In the genomic region with DNA sequence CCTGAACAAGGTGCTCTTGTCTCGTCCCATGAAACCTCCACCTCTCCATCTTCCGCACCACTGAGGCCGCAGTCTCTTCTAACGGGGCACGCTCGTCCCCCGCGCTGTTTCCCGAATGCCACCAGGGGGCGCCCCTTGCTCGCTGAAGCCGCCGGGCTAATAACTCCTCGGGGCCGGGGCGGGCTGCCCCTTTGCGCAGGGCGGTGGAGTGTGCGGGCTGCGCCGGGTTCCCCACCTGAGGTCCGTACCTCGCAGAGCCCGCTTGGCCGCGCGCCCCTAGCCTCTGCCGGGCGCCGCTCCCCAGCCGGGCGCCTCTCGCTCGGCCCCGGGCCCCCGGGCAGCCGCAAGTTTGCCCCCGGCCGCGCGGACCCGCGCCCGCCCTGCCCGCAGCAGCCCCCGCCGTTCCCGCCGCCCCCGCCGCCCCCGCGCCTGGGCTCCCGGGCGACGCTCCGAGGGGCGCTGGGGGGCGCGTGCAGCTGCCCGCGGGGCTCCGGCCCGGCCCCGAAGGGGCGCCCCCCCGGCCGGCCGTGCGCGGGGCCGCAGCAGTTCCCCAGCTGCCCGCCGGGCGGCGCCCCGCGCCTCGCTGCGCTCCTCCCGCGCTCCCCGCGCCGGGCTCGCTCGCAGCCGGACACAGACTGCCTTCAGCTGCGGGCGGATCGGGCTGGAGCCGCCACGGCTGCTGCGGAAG, we compare ENCODE assay signal across 8 cellular contexts. TPM values are rescaled to one million over a fixed set of nuclear protein-coding genes. Genes with fewer than 3 reads are reported as not detected.
DNase-seq lines count a peak whose midpoint lies in the region; ATAC-seq lines count a peak whose summit lies in the region.

A gene with protein sequence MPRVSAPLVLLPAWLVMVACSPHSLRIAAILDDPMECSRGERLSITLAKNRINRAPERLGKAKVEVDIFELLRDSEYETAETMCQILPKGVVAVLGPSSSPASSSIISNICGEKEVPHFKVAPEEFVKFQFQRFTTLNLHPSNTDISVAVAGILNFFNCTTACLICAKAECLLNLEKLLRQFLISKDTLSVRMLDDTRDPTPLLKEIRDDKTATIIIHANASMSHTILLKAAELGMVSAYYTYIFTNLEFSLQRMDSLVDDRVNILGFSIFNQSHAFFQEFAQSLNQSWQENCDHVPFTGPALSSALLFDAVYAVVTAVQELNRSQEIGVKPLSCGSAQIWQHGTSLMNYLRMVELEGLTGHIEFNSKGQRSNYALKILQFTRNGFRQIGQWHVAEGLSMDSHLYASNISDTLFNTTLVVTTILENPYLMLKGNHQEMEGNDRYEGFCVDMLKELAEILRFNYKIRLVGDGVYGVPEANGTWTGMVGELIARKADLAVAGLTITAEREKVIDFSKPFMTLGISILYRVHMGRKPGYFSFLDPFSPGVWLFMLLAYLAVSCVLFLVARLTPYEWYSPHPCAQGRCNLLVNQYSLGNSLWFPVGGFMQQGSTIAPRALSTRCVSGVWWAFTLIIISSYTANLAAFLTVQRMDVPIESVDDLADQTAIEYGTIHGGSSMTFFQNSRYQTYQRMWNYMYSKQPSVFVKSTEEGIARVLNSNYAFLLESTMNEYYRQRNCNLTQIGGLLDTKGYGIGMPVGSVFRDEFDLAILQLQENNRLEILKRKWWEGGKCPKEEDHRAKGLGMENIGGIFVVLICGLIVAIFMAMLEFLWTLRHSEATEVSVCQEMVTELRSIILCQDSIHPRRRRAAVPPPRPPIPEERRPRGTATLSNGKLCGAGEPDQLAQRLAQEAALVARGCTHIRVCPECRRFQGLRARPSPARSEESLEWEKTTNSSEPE (plus strand): TSS at position 633 of the 688 bp plus-strand sequence. CDS start 148,571 bp downstream, outside the sequence.

- H3K27me3 Mint-ChIP-seq in activated CD8-positive, alpha-beta T cell treated with anti-CD3 and anti-CD28 coated beads, Interleukin-2, amount 10 ng/mL, durations not matched to agents 7 days and 5 days (ENCODE audit: low read depth) = peaks cover 51% of the 10 kb centered on the region

- H3K27ac Mint-ChIP-seq in activated CD8-positive, alpha-beta T cell treated with anti-CD3 and anti-CD28 coated beads, Interleukin-2, amount 10 ng/mL, durations not matched to agents 7 days and 5 days = no peak within 1 kb of the TSS

- peak within 1 kb of the TSS in 1 of 2 experiments; percentile 54 for H2BK12ac ChIP-seq in mesenchymal stem cell (ENCODE audit: low read length in 2 of 2)

- DNase-seq in NCI-H774 (lab: John Stamatoyannopoulos, UW) = peak; percentile 82
- DNase-seq in activated CD8-positive, alpha-beta T cell treated with anti-CD3 and anti-CD28 coated beads, Interleukin-2, amount 10 ng/mL, durations not matched to agents 7 days and 5 days = peak; percentile 82
- peak; percentile 12 to 39 (median 17) for DNase-seq in effector memory CD4-positive, alpha-beta T cell
- peak; percentile 74 for DNase-seq in mesenchymal stem cell
- DNase-seq in stimulated activated CD8-positive, alpha-beta memory T cell treated with anti-CD3 and anti-CD28 coated beads, Interleukin-15, amount 100 ng/mL, for 1 hour (ENCODE audit: low read depth) = peak; percentile 57

- no peak within 1 kb of the TSS for H3K23ac ChIP-seq in mesenchymal stem cell (ENCODE audit: low read length in 2 of 2)

- H3K79me1 ChIP-seq in mesenchymal stem cell (replicated peaks; ENCODE audit: low read length, poor library complexity, severe bottlenecking) = no peaks in the 10 kb centered on the region

- under 1% methylated on average over 53 of the region's 94 CpGs for WGBS in mesenchymal stem cell

- peak within 1 kb of the TSS in 1 of 2 experiments; percentile 65 for H3K18ac ChIP-seq in mesenchymal stem cell (ENCODE audit: low read depth in 1 of 2, low read length in 2 of 2)

- peaks cover 2% of the 10 kb centered on the region for H3K4me1 Mint-ChIP-seq in activated CD8-positive, alpha-beta T cell treated with anti-CD3 and anti-CD28 coated beads, Interleukin-2, amount 10 ng/mL, durations not matched to agents 7 days and 5 days (ENCODE audit: low read depth)

- no peaks in the 10 kb centered on the region for H3K9me3 Mint-ChIP-seq in activated CD8-positive, alpha-beta T cell treated with anti-CD3 and anti-CD28 coated beads, Interleukin-2, amount 10 ng/mL, durations not matched to agents 7 days and 5 days (ENCODE audit: insufficient read depth)

- peaks cover 30 to 43% (median 36%) of the 10 kb centered on the region in 11 experiments for H3K27me3 ChIP-seq in BLaER1 treated with 17β-estradiol and CSF1 and Interleukin-3, amounts not matched to agents 10 nM and 100 nM
- peaks cover 14% of the 10 kb centered on the region for H3K27me3 ChIP-seq in effector memory CD4-positive, alpha-beta T cell (replicated peaks; ENCODE audit: control insufficient read depth, insufficient read depth, low read length, poor library complexity, severe bottlenecking)
- H3K27me3 ChIP-seq in mesenchymal stem cell (ENCODE audit: control insufficient read depth in 1 of 2, insufficient read depth in 1 of 2, low read length in 2 of 2) = peaks cover 20 to 63% of the 10 kb centered on the region in 2 experiments

- CTCF ChIA-PET in activated CD8-positive, alpha-beta T cell treated with anti-CD3 and anti-CD28 coated beads, Interleukin-2, amount 10 ng/mL, durations not matched to agents 7 days and 5 days (lab: Charles Lee) = interaction anchor here (0.7 to 2.1 kb wide), 11 partner anchors 9 to 683 kb away, joined by 3 to 19 read pairs (median 3); no protein-coding TSS in a partner anchor

- H4K91ac ChIP-seq in mesenchymal stem cell (ENCODE audit: low read length) = peak within 1 kb of the TSS; percentile 18

- H2AK5ac ChIP-seq in mesenchymal stem cell (ENCODE audit: low read length, severe bottlenecking) = no peak within 1 kb of the TSS

- ATAC-seq in GM19328 (IDR thresholded peaks at IDR 0.05; ENCODE audit: unreplicated experiment) (peak; percentile 84), HG03469 (IDR thresholded peaks at IDR 0.05; ENCODE audit: unreplicated experiment) (peak; percentile 57)
- ATAC-seq in activated CD8-positive, alpha-beta T cell treated with anti-CD3 and anti-CD28 coated beads, Interleukin-2, amount 10 ng/mL, durations not matched to agents 7 days and 5 days = peak; percentile 95

- peak within 1 kb of the TSS; percentile 19 for H4K8ac ChIP-seq in mesenchymal stem cell (ENCODE audit: low read length)

- POLR2A ChIA-PET in activated CD8-positive, alpha-beta T cell treated with anti-CD3 and anti-CD28 coated beads, Interleukin-2, amount 10 ng/mL, durations not matched to agents 7 days and 5 days (lab: Charles Lee) = no interaction called here

- peaks cover 0 to 33% (median 0%) of the 10 kb centered on the region in 11 experiments; a peak in 7 of 22 replicates for H4K20me1 ChIP-seq in BLaER1 treated with 17β-estradiol and CSF1 and Interleukin-3, amounts not matched to agents 10 nM and 100 nM

- peak within 1 kb of the TSS; percentile 78 for H2BK15ac ChIP-seq in mesenchymal stem cell (ENCODE audit: low read depth, poor library complexity, severe bottlenecking)

- H3K36me3 ChIP-seq in BLaER1 treated with 17β-estradiol and CSF1 and Interleukin-3, amounts not matched to agents 10 nM and 100 nM = no peaks in the 10 kb centered on the region
- H3K36me3 ChIP-seq in effector memory CD4-positive, alpha-beta T cell (ENCODE audit: control insufficient read depth, insufficient read depth, low read length) = no peaks in the 10 kb centered on the region
- H3K36me3 ChIP-seq in mesenchymal stem cell (ENCODE audit: control insufficient read depth in 1 of 2, insufficient read depth in 2 of 2, low read depth in 1 of 2, low read length in 2 of 2) = no peaks in the 10 kb centered on the region

- H3K4me3 ChIP-seq in BLaER1 treated with 17β-estradiol and CSF1 and Interleukin-3, amounts not matched to agents 10 nM and 100 nM = peak within 1 kb of the TSS; percentile 48 to 68 (median 58)
- no peak within 1 kb of the TSS for H3K4me3 ChIP-seq in effector memory CD4-positive, alpha-beta T cell (ENCODE audit: insufficient read depth, low read depth, low read length, poor library complexity, severe bottlenecking)
- peak within 1 kb of the TSS; percentile 56 for H3K4me3 ChIP-seq in mesenchymal stem cell (ENCODE audit: insufficient read depth in 1 of 2, low read depth in 1 of 2, low read length in 2 of 2)

- H2AFZ ChIP-seq in mesenchymal stem cell (ENCODE audit: low read depth, low read length) = no peak within 1 kb of the TSS

- no peak within 1 kb of the TSS for H2BK5ac ChIP-seq in mesenchymal stem cell (ENCODE audit: low read depth, low read length, poor library complexity, severe bottlenecking)

- peak within 1 kb of the TSS in 8 of 11 experiments; percentile 34 to 70 (median 56); a peak in 13 of 22 replicates for H3K9ac ChIP-seq in BLaER1 treated with 17β-estradiol and CSF1 and Interleukin-3, amounts not matched to agents 10 nM and 100 nM
- no peak within 1 kb of the TSS for H3K9ac ChIP-seq in mesenchymal stem cell (ENCODE audit: low read length)

- H3K14ac ChIP-seq in mesenchymal stem cell (ENCODE audit: low read length in 2 of 2) = peak within 1 kb of the TSS in 1 of 2 experiments; percentile 57

- no peak within 1 kb of the TSS for H3K4me3 Mint-ChIP-seq in activated CD8-positive, alpha-beta T cell treated with anti-CD3 and anti-CD28 coated beads, Interleukin-2, amount 10 ng/mL, durations not matched to agents 7 days and 5 days

- H3K27ac ChIP-seq in BLaER1 treated with 17β-estradiol and CSF1 and Interleukin-3, amounts not matched to agents 10 nM and 100 nM = no peak within 1 kb of the TSS
- H3K27ac ChIP-seq in effector memory CD4-positive, alpha-beta T cell (ENCODE audit: insufficient read depth, low read length, poor library complexity, severe bottlenecking) = no peak within 1 kb of the TSS
- H3K27ac ChIP-seq in mesenchymal stem cell (ENCODE audit: low read length, poor library complexity, severe bottlenecking) = no peak within 1 kb of the TSS

- peak within 1 kb of the TSS; percentile 23 for H2BK120ac ChIP-seq in mesenchymal stem cell (ENCODE audit: low read depth, low read length)

- peak within 1 kb of the TSS; percentile 64 to 88 (median 73) for H3K4me2 ChIP-seq in BLaER1 treated with 17β-estradiol and CSF1 and Interleukin-3, amounts not matched to agents 10 nM and 100 nM
- H3K4me2 ChIP-seq in mesenchymal stem cell (ENCODE audit: low read length, poor library complexity, severe bottlenecking) = peak within 1 kb of the TSS; percentile 83

- no peaks in the 10 kb centered on the region for H3K9me3 ChIP-seq in BLaER1 treated with 17β-estradiol and CSF1 and Interleukin-3, amounts not matched to agents 10 nM and 100 nM (replicated peaks in 1 of 11)
- H3K9me3 ChIP-seq in effector memory CD4-positive, alpha-beta T cell (ENCODE audit: control insufficient read depth, low read length) = no peaks in the 10 kb centered on the region
- H3K9me3 ChIP-seq in mesenchymal stem cell (ENCODE audit: control insufficient read depth, low read length) = no peaks in the 10 kb centered on the region

- no peak within 1 kb of the TSS for H3K4ac ChIP-seq in mesenchymal stem cell (ENCODE audit: low read depth in 1 of 2, low read length in 2 of 2)

- no peaks in the 10 kb centered on the region for H3K4me1 ChIP-seq in BLaER1 treated with 17β-estradiol and CSF1 and Interleukin-3, amounts not matched to agents 10 nM and 100 nM
- H3K4me1 ChIP-seq in effector memory CD4-positive, alpha-beta T cell (ENCODE audit: control insufficient read depth, insufficient read depth, low read length, poor library complexity, severe bottlenecking) = peaks cover 3% of the 10 kb centered on the region
- peaks cover 11% of the 10 kb centered on the region for H3K4me1 ChIP-seq in mesenchymal stem cell (ENCODE audit: control insufficient read depth, insufficient read depth, low read depth, low read length)

- no peaks in the 10 kb centered on the region for H3K36me3 Mint-ChIP-seq in activated CD8-positive, alpha-beta T cell treated with anti-CD3 and anti-CD28 coated beads, Interleukin-2, amount 10 ng/mL, durations not matched to agents 7 days and 5 days (ENCODE audit: low read depth)

RNA-seq across cellular contexts. Expression of the gene that starts here (rescaled TPM):
- not detected for total RNA-seq in activated CD8-positive, alpha-beta T cell treated with anti-CD3 and anti-CD28 coated beads, Interleukin-2, amount 10 ng/mL, durations not matched to agents 7 days and 5 days
- 0.26 TPM for polyA plus RNA-seq in mesenchymal stem cell (2013, experiment 1 of 2)
- 0.23 TPM for polyA plus RNA-seq in mesenchymal stem cell (2013, experiment 2 of 2)

Comparison
In these comparisons a context has a peak if more than half of its experiments do, and no peak if none do; other contexts are left out.
1. Peak in DNase-seq and ATAC-seq in activated CD8-positive, alpha-beta T cell treated with anti-CD3 and anti-CD28 coated beads, Interleukin-2, amount 10 ng/mL, durations not matched to agents 7 days and 5 days; RNA of the gene not detected or under 1 TPM.
2. DNase-seq: peak in every context shown above with its lines; median percentile 82 in NCI-H774; 82 in activated CD8-positive, alpha-beta T cell treated with anti-CD3 and anti-CD28 coated beads, Interleukin-2, amount 10 ng/mL, durations not matched to agents 7 days and 5 days; 74 in mesenchymal stem cell; 57 in stimulated activated CD8-positive, alpha-beta memory T cell treated with anti-CD3 and anti-CD28 coated beads, Interleukin-15, amount 100 ng/mL, for 1 hour; 17 in effector memory CD4-positive, alpha-beta T cell.